Comparison of ENCODE assay signal across 1 cellular context in the genomic region with DNA sequence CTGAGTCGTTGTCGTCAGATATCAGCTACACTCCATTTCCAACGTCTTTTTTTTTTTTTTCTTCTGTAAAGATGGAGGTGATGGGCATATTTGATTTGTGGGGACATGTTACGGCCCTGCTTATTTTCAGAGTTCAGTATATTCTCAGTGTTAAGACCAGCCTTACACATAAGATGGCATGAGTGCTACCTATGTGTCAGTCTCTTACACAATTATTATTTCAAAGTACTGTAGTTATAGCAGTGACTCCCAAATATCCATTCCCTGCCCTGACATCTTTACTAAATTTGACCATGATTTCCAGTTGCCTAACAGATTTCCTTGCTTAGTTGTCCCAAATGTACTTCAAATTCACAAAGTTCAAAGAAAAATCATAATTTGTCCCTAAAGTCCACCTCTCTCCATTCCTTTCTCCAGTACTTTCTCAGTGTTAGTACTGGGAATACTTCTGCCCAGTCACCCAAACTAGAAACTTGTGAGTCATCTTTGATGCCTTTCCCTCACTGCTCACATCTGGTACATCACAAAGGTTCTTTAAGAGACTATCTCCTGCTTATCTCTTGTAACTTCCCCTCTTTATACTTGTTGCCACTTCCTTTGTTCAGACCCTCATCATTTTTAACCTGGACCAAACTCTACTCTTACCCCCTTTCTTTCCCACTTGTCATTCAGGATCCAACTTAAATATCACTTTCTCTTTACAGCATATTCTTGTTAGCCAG.
TF ChIP-seq lines count a peak whose summit lies in the region.

No MANE protein-coding gene starts in this region.

TF ChIP-seq in SK-N-SH, 30 proteins besides CTCF, POLR2A, EP300 and RAD21 (continued from another document):
- TF ChIP-seq, protein P1, sequence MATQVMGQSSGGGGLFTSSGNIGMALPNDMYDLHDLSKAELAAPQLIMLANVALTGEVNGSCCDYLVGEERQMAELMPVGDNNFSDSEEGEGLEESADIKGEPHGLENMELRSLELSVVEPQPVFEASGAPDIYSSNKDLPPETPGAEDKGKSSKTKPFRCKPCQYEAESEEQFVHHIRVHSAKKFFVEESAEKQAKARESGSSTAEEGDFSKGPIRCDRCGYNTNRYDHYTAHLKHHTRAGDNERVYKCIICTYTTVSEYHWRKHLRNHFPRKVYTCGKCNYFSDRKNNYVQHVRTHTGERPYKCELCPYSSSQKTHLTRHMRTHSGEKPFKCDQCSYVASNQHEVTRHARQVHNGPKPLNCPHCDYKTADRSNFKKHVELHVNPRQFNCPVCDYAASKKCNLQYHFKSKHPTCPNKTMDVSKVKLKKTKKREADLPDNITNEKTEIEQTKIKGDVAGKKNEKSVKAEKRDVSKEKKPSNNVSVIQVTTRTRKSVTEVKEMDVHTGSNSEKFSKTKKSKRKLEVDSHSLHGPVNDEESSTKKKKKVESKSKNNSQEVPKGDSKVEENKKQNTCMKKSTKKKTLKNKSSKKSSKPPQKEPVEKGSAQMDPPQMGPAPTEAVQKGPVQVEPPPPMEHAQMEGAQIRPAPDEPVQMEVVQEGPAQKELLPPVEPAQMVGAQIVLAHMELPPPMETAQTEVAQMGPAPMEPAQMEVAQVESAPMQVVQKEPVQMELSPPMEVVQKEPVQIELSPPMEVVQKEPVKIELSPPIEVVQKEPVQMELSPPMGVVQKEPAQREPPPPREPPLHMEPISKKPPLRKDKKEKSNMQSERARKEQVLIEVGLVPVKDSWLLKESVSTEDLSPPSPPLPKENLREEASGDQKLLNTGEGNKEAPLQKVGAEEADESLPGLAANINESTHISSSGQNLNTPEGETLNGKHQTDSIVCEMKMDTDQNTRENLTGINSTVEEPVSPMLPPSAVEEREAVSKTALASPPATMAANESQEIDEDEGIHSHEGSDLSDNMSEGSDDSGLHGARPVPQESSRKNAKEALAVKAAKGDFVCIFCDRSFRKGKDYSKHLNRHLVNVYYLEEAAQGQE (IDR thresholded peaks at IDR 0.05; ENCODE audit: low read depth, low read length), result no peak
- 0 out of 2 replicates have a peak, but pooled peaks have one; percentile 38 for TF ChIP-seq SIN3A (IDR thresholded peaks at IDR 0.05; ENCODE audit: borderline replicate concordance, low read depth, low read length)
